16 cellular contexts compared by ENCODE assay signal in the genomic region with DNA sequence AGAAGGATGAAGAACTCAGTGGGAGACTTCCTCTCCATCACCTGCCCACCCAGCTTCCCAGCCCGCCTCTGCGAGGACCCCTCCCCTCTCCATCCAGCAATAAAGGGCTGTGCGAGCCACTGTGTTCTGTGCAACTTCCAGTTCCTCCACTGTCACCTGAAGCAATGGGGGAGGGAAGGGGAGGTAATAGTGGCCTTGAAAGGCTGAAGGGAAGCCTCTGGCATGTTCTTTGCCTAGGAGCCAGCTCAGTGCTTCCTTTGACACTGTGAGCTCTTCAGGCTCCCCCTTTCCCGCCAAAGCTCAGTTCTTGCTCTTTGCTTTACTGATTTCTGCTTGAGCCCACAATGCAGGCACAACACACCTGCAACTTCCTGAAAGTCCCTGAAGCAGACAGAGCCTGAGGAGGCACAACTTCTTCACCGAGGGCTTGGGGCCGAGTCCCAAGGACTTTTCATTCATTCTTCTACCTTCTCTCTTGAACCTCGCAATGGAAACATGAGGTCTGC.
DNase-seq lines count a peak whose midpoint lies in the region; TF ChIP-seq lines count a peak whose summit lies in the region.
"Had no signal": no experiment of that assay in that cellular context is flagged by ENCODE, and none has a peak within 500 bp of the region (broad histone marks: within the 10 kb centered on the region; RNA-seq: fewer than 3 reads in every experiment).

No MANE protein-coding gene starts in this region.

- H2AFZ ChIP-seq in SK-N-SH (ENCODE audit: low read depth), result no peak overlapping the region

- no peak overlapping the region for H3K4me3 ChIP-seq in BLaER1 treated with 17β-estradiol and CSF1 and Interleukin-3, amounts not matched to agents 10 nM and 100 nM
- peak overlapping the region; percentile 1 to 36 for H3K4me3 ChIP-seq in CD4-positive, alpha-beta memory T cell (ENCODE audit: low read length in 2 of 2)
- H3K4me3 ChIP-seq in esophagus squamous epithelium (no peak overlapping the region), SK-N-SH (ENCODE audit: low read depth in 2 of 2, low read length in 1 of 2) (no peak overlapping the region), adrenal gland (no peak overlapping the region)
- H3K4me3 ChIP-seq: left lung, SJSA1, thyroid gland had no signal

- H3K27ac ChIP-seq in BLaER1 treated with 17β-estradiol and CSF1 and Interleukin-3, amounts not matched to agents 10 nM and 100 nM, result no peak overlapping the region
- H3K27ac ChIP-seq in CD4-positive, alpha-beta memory T cell (ENCODE audit: low read depth, low read length), result peak overlapping the region; percentile 38
- H3K27ac ChIP-seq in esophagus squamous epithelium, result peak overlapping the region; percentile 67 to 90 (median 77)
- no peak overlapping the region for H3K27ac ChIP-seq in SK-N-SH (ENCODE audit: low read depth in 2 of 2, low read length in 1 of 2)
- H3K27ac ChIP-seq in adrenal gland, result no peak overlapping the region
- H3K27ac ChIP-seq: left lung, SJSA1, thyroid gland had no signal

- TF ChIP-seq EP300 in SK-N-SH (IDR thresholded peaks at IDR 0.05; ENCODE audit: borderline replicate concordance in 1 of 2, low read depth in 1 of 2, low read length in 1 of 2), result no peak

- intact Hi-C loops in CD4-positive, alpha-beta memory T cell (cut with micrococcal nuclease), result loop anchor here (1.0 to 10.0 kb wide), 3 partner anchors 26 to 1624 kb away; partner anchors contain the start of gene TMTC4
- intact Hi-C loops in esophagus squamous epithelium (cut with DNase I) (no loop called here), adrenal gland (cut with DNase I) (no loop called here)

- peaks cover 0 to 2% (median 0%) of the 10 kb centered on the region in 8 donors for H3K9me3 Mint-ChIP-seq in CD4-positive, alpha-beta memory T cell
- no peaks in the 10 kb centered on the region for H3K9me3 Mint-ChIP-seq in activated CD4-positive, alpha-beta memory T cell treated with anti-CD3 and anti-CD28 coated beads, Interleukin-2, amount 10 ng/mL, durations not matched to agents 7 days and 5 days
- H3K9me3 Mint-ChIP-seq: HFFc6 had no signal

- TF ChIP-seq CTCF in esophagus squamous epithelium (IDR thresholded peaks at IDR 0.05), result no peak
- no peak for TF ChIP-seq CTCF in SK-N-SH (IDR thresholded peaks at IDR 0.05)
- no peak for TF ChIP-seq CTCF in adrenal gland (IDR thresholded peaks at IDR 0.05)

- H3K4me2 ChIP-seq in BLaER1 treated with 17β-estradiol and CSF1 and Interleukin-3, amounts not matched to agents 10 nM and 100 nM, result peak overlapping the region in 10 of 11 experiments; percentile 4 to 72 (median 42); a peak in 18 of 22 replicates
- no peak overlapping the region for H3K4me2 ChIP-seq in SK-N-SH

- no peaks in the 10 kb centered on the region for H3F3A ChIP-seq in SK-N-SH (replicated peaks; ENCODE audit: insufficient read depth)

- H3K4me3 Mint-ChIP-seq in CD4-positive, alpha-beta memory T cell, result peak overlapping the region; percentile 70 to 89 (median 85)
- H3K4me3 Mint-ChIP-seq in activated CD4-positive, alpha-beta memory T cell treated with anti-CD3 and anti-CD28 coated beads, Interleukin-2, amount 10 ng/mL, durations not matched to agents 7 days and 5 days, result peak overlapping the region; percentile 55
- H3K4me3 Mint-ChIP-seq: HFFc6 had no signal

- no peak for TF ChIP-seq RAD21 in SK-N-SH (IDR thresholded peaks at IDR 0.05; ENCODE audit: low read length)

- CTCF ChIA-PET in CD4-positive, alpha-beta memory T cell (lab: Charles Lee; ENCODE audit: partially characterized antibody), result interaction anchor here (0.7 to 4.1 kb wide), 8 partner anchors 8 to 31 kb away, joined by 3 to 19 read pairs (median 6); no protein-coding TSS in a partner anchor
- CTCF ChIA-PET in activated CD4-positive, alpha-beta memory T cell treated with anti-CD3 and anti-CD28 coated beads, Interleukin-2, amount 10 ng/mL, durations not matched to agents 7 days and 5 days (lab: Charles Lee), result interaction anchor here (0.6 to 3.8 kb wide), 6 partner anchors 15 to 215 kb away, joined by 3 to 15 read pairs (median 5); no protein-coding TSS in a partner anchor
- CTCF ChIA-PET in SK-N-SH (lab: Yijun Ruan, JAX), result interaction anchor here (0.6 to 1.4 kb wide), 2 partner anchors 126 to 969 kb away, joined by 3 read pairs; no protein-coding TSS in a partner anchor

- peak overlapping the region; percentile 86 to 97 (median 94) for H3K27ac Mint-ChIP-seq in CD4-positive, alpha-beta memory T cell
- H3K27ac Mint-ChIP-seq in activated CD4-positive, alpha-beta memory T cell treated with anti-CD3 and anti-CD28 coated beads, Interleukin-2, amount 10 ng/mL, durations not matched to agents 7 days and 5 days, result peak overlapping the region; percentile 93
- H3K27ac Mint-ChIP-seq: HFFc6 had no signal

- no peaks in the 10 kb centered on the region for H3K9me2 ChIP-seq in SK-N-SH

- peaks cover 73 to 99% (median 87%) of the 10 kb centered on the region in 4 donors for H3K4me1 Mint-ChIP-seq in CD4-positive, alpha-beta memory T cell
- peaks cover 89% of the 10 kb centered on the region for H3K4me1 Mint-ChIP-seq in activated CD4-positive, alpha-beta memory T cell treated with anti-CD3 and anti-CD28 coated beads, Interleukin-2, amount 10 ng/mL, durations not matched to agents 7 days and 5 days

- peaks cover 32 to 70% (median 54%) of the 10 kb centered on the region in 10 experiments for H3K4me1 ChIP-seq in BLaER1 treated with 17β-estradiol and CSF1 and Interleukin-3, amounts not matched to agents 10 nM and 100 nM
- peaks cover 98% of the 10 kb centered on the region for H3K4me1 ChIP-seq in CD4-positive, alpha-beta memory T cell (ENCODE audit: insufficient read depth, low read length)
- H3K4me1 ChIP-seq in esophagus squamous epithelium, result peaks cover 37 to 93% (median 67%) of the 10 kb centered on the region in 3 donors
- H3K4me1 ChIP-seq in SK-N-SH (ENCODE audit: control insufficient read depth in 1 of 2, insufficient read depth in 2 of 2, low read depth in 1 of 2, low read length in 1 of 2), result peaks cover 4 to 7% of the 10 kb centered on the region in 2 experiments; a peak in 2 of 4 replicates
- peaks cover 10 to 35% of the 10 kb centered on the region in 2 donors for H3K4me1 ChIP-seq in adrenal gland (replicated peaks in 1 of 2)
- H3K4me1 ChIP-seq: BE2C had no signal

- no peaks in the 10 kb centered on the region for H3K27me3 Mint-ChIP-seq in CD4-positive, alpha-beta memory T cell
- no peaks in the 10 kb centered on the region for H3K27me3 Mint-ChIP-seq in activated CD4-positive, alpha-beta memory T cell treated with anti-CD3 and anti-CD28 coated beads, Interleukin-2, amount 10 ng/mL, durations not matched to agents 7 days and 5 days

- no peaks in the 10 kb centered on the region for H3K9me3 ChIP-seq in BLaER1 treated with 17β-estradiol and CSF1 and Interleukin-3, amounts not matched to agents 10 nM and 100 nM (replicated peaks in 1 of 11)
- no peaks in the 10 kb centered on the region for H3K9me3 ChIP-seq in CD4-positive, alpha-beta memory T cell (ENCODE audit: control insufficient read depth in 1 of 2, low read length in 2 of 2)
- H3K9me3 ChIP-seq in esophagus squamous epithelium (no peaks in the 10 kb centered on the region), SK-N-SH (no peaks in the 10 kb centered on the region), adrenal gland (replicated peaks in 1 of 3) (no peaks in the 10 kb centered on the region)
- H3K9me3 ChIP-seq: BE2C, left lung, SJSA1, thyroid gland had no signal

- no peak for DNase-seq in CD4-positive, alpha-beta memory T cell
- no peak for DNase-seq in activated CD4-positive, alpha-beta memory T cell treated with anti-CD3 and anti-CD28 coated beads, Interleukin-2, amount 10 ng/mL, durations not matched to agents 7 days and 5 days
- DNase-seq in esophagus squamous epithelium (lab: John Stamatoyannopoulos, UW) (no peak), SK-N-SH (no peak), iPS-NIHi11 (ENCODE audit: low spot score) (no peak), GOT3 (lab: John Stamatoyannopoulos, UW) (no peak), adrenal gland (no peak)
- DNase-seq: BE2C; DMS153; HFFc6; left lung; NCI-H1694 treated with DMSO at 0.1 percent for 48 hours; stimulated activated CD4-positive, alpha-beta T cell treated with anti-CD3 and anti-CD28 coated beads, Interleukin-2, amount 100 ng/mL, for 48 hours; thyroid gland had no signal

- no peaks in the 10 kb centered on the region for H3K36me3 Mint-ChIP-seq in CD4-positive, alpha-beta memory T cell
- H3K36me3 Mint-ChIP-seq in activated CD4-positive, alpha-beta memory T cell treated with anti-CD3 and anti-CD28 coated beads, Interleukin-2, amount 10 ng/mL, durations not matched to agents 7 days and 5 days (ENCODE audit: low read depth), result peaks cover 19% of the 10 kb centered on the region

- 83 to 87% methylated on average over 6 to 7 of the region's 7 CpGs for WGBS in esophagus squamous epithelium, 2 donors
- WGBS in SK-N-SH (ENCODE audit: low lambda C conversion rate), result 97% methylated on average over 4 of the region's 7 CpGs
- 86 to 91% (median 90%) methylated on average over 7 of the region's 7 CpGs for WGBS in adrenal gland, 4 donors

- POLR2A ChIA-PET in CD4-positive, alpha-beta memory T cell (lab: Charles Lee; ENCODE audit: partially characterized antibody), result interaction anchor here (0.8 to 11.6 kb wide), 18 partner anchors 8 to 445 kb away, joined by 3 to 226 read pairs (median 3); partner anchors contain the start of gene GPR18
- POLR2A ChIA-PET in activated CD4-positive, alpha-beta memory T cell treated with anti-CD3 and anti-CD28 coated beads, Interleukin-2, amount 10 ng/mL, durations not matched to agents 7 days and 5 days (lab: Charles Lee), result interaction anchor here (0.7 to 6.2 kb wide), 12 partner anchors 8 to 474 kb away, joined by 3 to 61 read pairs (median 3); partner anchors contain the start of genes GPR183, STK24 and TM9SF2
- POLR2A ChIA-PET in SK-N-SH (lab: Yijun Ruan, JAX), result no interaction called here

- H3K36me3 ChIP-seq in BLaER1 treated with 17β-estradiol and CSF1 and Interleukin-3, amounts not matched to agents 10 nM and 100 nM, result no peaks in the 10 kb centered on the region
- H3K36me3 ChIP-seq in CD4-positive, alpha-beta memory T cell (ENCODE audit: insufficient read depth, low read length), result no peaks in the 10 kb centered on the region
- H3K36me3 ChIP-seq in esophagus squamous epithelium, result no peaks in the 10 kb centered on the region
- H3K36me3 ChIP-seq in SK-N-SH (replicated peaks in 1 of 2; ENCODE audit: control insufficient read depth in 1 of 2, insufficient read depth in 2 of 2, low read length in 1 of 2), result no peaks in the 10 kb centered on the region
- no peaks in the 10 kb centered on the region for H3K36me3 ChIP-seq in adrenal gland (replicated peaks in 1 of 2)
- H3K36me3 ChIP-seq: BE2C, left lung, SJSA1, thyroid gland had no signal

- H3K27me3 ChIP-seq in BLaER1 treated with 17β-estradiol and CSF1 and Interleukin-3, amounts not matched to agents 10 nM and 100 nM, result peaks cover 11 to 97% (median 31%) of the 10 kb centered on the region in 11 experiments
- no peaks in the 10 kb centered on the region for H3K27me3 ChIP-seq in CD4-positive, alpha-beta memory T cell (ENCODE audit: insufficient read depth, low read length)
- H3K27me3 ChIP-seq in esophagus squamous epithelium (no peaks in the 10 kb centered on the region), SK-N-SH (ENCODE audit: insufficient read depth) (no peaks in the 10 kb centered on the region), adrenal gland (no peaks in the 10 kb centered on the region)
- H3K27me3 ChIP-seq: BE2C, SJSA1, thyroid gland had no signal

- H3K9ac ChIP-seq in BLaER1 treated with 17β-estradiol and CSF1 and Interleukin-3, amounts not matched to agents 10 nM and 100 nM, result no peak overlapping the region
- H3K9ac ChIP-seq in SK-N-SH, result no peak overlapping the region

- TF ChIP-seq POLR2A in esophagus squamous epithelium (IDR thresholded peaks at IDR 0.05), result no peak
- no peak for TF ChIP-seq POLR2A in adrenal gland (IDR thresholded peaks at IDR 0.05)

- H3K79me2 ChIP-seq in SK-N-SH (ENCODE audit: insufficient read depth), result 0 out of 2 replicates have a peak, but pooled peaks cover 4% of the 10 kb centered on the region

- peaks cover 0 to 26% (median 0%) of the 10 kb centered on the region in 11 experiments; a peak in 5 of 22 replicates for H4K20me1 ChIP-seq in BLaER1 treated with 17β-estradiol and CSF1 and Interleukin-3, amounts not matched to agents 10 nM and 100 nM
- H4K20me1 ChIP-seq in SK-N-SH (ENCODE audit: insufficient read depth), result no peaks in the 10 kb centered on the region

Comparison
In these comparisons a context has a peak if more than half of its experiments do, and no peak if none do; other contexts are left out.
1. H3K27ac ChIP-seq: peak in CD4-positive, alpha-beta memory T cell (single experiment) and esophagus squamous epithelium (4 of 4); none in BLaER1 treated with 17β-estradiol and CSF1 and Interleukin-3, amounts not matched to agents 10 nM and 100 nM (0 of 11), SK-N-SH (0 of 2) and adrenal gland (0 of 5).
2. H3K4me3 ChIP-seq: peak in CD4-positive, alpha-beta memory T cell (2 of 2); none in BLaER1 treated with 17β-estradiol and CSF1 and Interleukin-3, amounts not matched to agents 10 nM and 100 nM (0 of 10), esophagus squamous epithelium (0 of 4), SK-N-SH (0 of 2) and adrenal gland (0 of 4).